8 cellular contexts compared by ENCODE assay signal in genomic region chr21:42975886-42976608, GRCh38. TPM values are rescaled to one million over a fixed set of nuclear protein-coding genes. Genes with fewer than 3 reads are reported as not detected.
A peak's percentile ranks its signal among the peaks of the same experiment; 100 is the strongest.
DNase-seq lines count a peak whose midpoint lies in the region; ATAC-seq, FAIRE-seq and TF ChIP-seq lines count a peak whose summit lies in the region.

No MANE protein-coding gene starts in this region.

- H3K4me3 ChIP-seq in GM23248, result peak overlapping the region; percentile 85
- peak overlapping the region; percentile 99 for H3K4me3 ChIP-seq in SK-N-MC
- H3K4me3 ChIP-seq in psoas muscle, result peak overlapping the region; percentile 75
- no peak overlapping the region for H3K4me3 ChIP-seq in mucosa of descending colon

- H3K4me2 ChIP-seq in GM23248 (ENCODE audit: unreplicated experiment), result peak overlapping the region; percentile 97

- H3K9me3 ChIP-seq in GM23248 (ENCODE audit: low read depth) (no peaks in the 10 kb centered on the region), SK-N-MC (ENCODE audit: low read depth, low read length) (no peaks in the 10 kb centered on the region), psoas muscle (no peaks in the 10 kb centered on the region), mucosa of descending colon (no peaks in the 10 kb centered on the region)

- FAIRE-seq in HTR-8/SVneo (lab: Jason Lieb, UNC), result no peak

- peak; percentile 44 for DNase-seq in GM23248
- DNase-seq in SK-N-MC (ENCODE audit: low read depth, low spot score), result no peak
- peak; percentile 20 for DNase-seq in fibroblast of peridontal ligament (ENCODE audit: extremely low read depth)
- no peak for DNase-seq in psoas muscle
- DNase-seq in mucosa of descending colon, result no peak
- DNase-seq in HTR-8/SVneo (ENCODE audit: insufficient read length, low spot score), result no peak
- DNase-seq in activated effector memory CD4-positive, alpha-beta T cell treated with Interleukin-2 at 50 U/mL for 16 hours, result no peak
- DNase-seq in GF-D8 (lab: John Stamatoyannopoulos, UW), result no peak

- peaks cover 59% of the 10 kb centered on the region for H3K79me2 ChIP-seq in GM23248 (ENCODE audit: insufficient read depth)

- H3K36me3 ChIP-seq in GM23248 (ENCODE audit: low read depth) (no peaks in the 10 kb centered on the region; the same call in 1 of the 2 replicates), SK-N-MC (ENCODE audit: insufficient read depth, low read length) (peaks cover 23% of the 10 kb centered on the region), psoas muscle (ENCODE audit: insufficient read depth in 1 of 2, low read depth in 1 of 2) (no peaks in the 10 kb centered on the region), mucosa of descending colon (ENCODE audit: low read depth) (peaks cover 6% of the 10 kb centered on the region)

- H3K27me3 ChIP-seq in GM23248 (replicated peaks; ENCODE audit: insufficient read depth) (no peaks in the 10 kb centered on the region), psoas muscle (ENCODE audit: insufficient read depth in 3 of 3, low read length in 2 of 3) (no peaks in the 10 kb centered on the region)

- 11 to 17% methylated on average over 6 of the region's 6 CpGs for WGBS in GM23248 (ENCODE audit: low coverage in 1 of 2, low lambda C conversion rate in 2 of 2, missing lambda C conversion rate in 2 of 2), 2 experiments
- WGBS in psoas muscle, 3 donors, result 21 to 37% (median 21%) methylated on average over 6 of the region's 6 CpGs

- H3K9ac ChIP-seq in GM23248 (peak overlapping the region; percentile 91), SK-N-MC (ENCODE audit: insufficient read length) (peak overlapping the region; percentile 93)

- peak overlapping the region; percentile 84 for H3K27ac ChIP-seq in GM23248
- peak overlapping the region; percentile 84 for H3K27ac ChIP-seq in SK-N-MC
- peak overlapping the region; percentile 96 for H3K27ac ChIP-seq in psoas muscle

- no peaks in the 10 kb centered on the region for H4K20me1 ChIP-seq in GM23248 (ENCODE audit: insufficient read depth)

- ATAC-seq in psoas muscle (peak in 3 of 4 donors; percentile 34 to 66 (median 42)), mucosa of descending colon (no peak)

- H3K4me1 ChIP-seq in GM23248 (ENCODE audit: insufficient read depth) (peaks cover 8% of the 10 kb centered on the region; the same call in 1 of the 2 replicates), psoas muscle (peaks cover 26% of the 10 kb centered on the region), mucosa of descending colon (ENCODE audit: low read depth) (peaks cover 8% of the 10 kb centered on the region)

- H3K9me2 ChIP-seq in GM23248 (ENCODE audit: insufficient read depth), result no peaks in the 10 kb centered on the region

- H3F3A ChIP-seq in GM23248 (ENCODE audit: insufficient read depth), result peaks cover 15% of the 10 kb centered on the region; the same call in 1 of the 2 replicates

- intact Hi-C loops in psoas muscle (cut with DNase I), result loop anchor here in 1 of 2 donors (10.0 kb wide), 3 partner anchors 81 to 1359 kb away; partner anchors contain the start of genes CFAP410 and NDUFV3
- intact Hi-C loops in mucosa of descending colon (cut with DNase I, micrococcal nuclease), result no loop called here

- in situ Hi-C loops in GM23248 (cut with MboI), result no loop called here

- H2AFZ ChIP-seq in GM23248, result peak overlapping the region; percentile 58

- TF ChIP-seq CTCF in psoas muscle (IDR thresholded peaks at IDR 0.05) (no peak), mucosa of descending colon (IDR thresholded peaks at IDR 0.05) (no peak)

RNA-seq across cellular contexts. Expression of gene PKNOX1, which starts 1.7 kb away (rescaled TPM):
- total RNA-seq in GM23248 (2014; rRNA removed; shearing (Covaris generic)), result 9.9 and 11.1 TPM in 2 replicates
- polyA plus RNA-seq in GM23248 (2016; fragmentation: Nextera tagmentation; extraction: Ambion mirVana) (25.9 and 28.2 TPM in 2 replicates), psoas muscle (1 to 10 TPM; 6.0 to 9.7 (median 6.1) TPM)
- total RNA-seq in psoas muscle (10 to 100 TPM; 12.1 to 14.7 (median 13.2) TPM), mucosa of descending colon (10 to 100 TPM; 14.3 to 26.1 (median 16.3) TPM)

RNA-seq across cellular contexts. Expression of gene ERVH48-1, which starts 50.6 kb away (rescaled TPM):
- not detected in 2 replicates for total RNA-seq in GM23248 (2014; rRNA removed; shearing (Covaris generic))
- polyA plus RNA-seq in GM23248 (2016; fragmentation: Nextera tagmentation; extraction: Ambion mirVana) (not detected in 2 replicates), psoas muscle (under 1 TPM in 2 of 3 donors, not detected in 1; 0.03 to 0.04 TPM)
- total RNA-seq in psoas muscle (not detected), mucosa of descending colon (not detected)

Comparison
In these comparisons a context has a peak if more than half of its experiments do, and no peak if none do; other contexts are left out.
1. DNase-seq: peak in GM23248 (single experiment) and fibroblast of peridontal ligament (single experiment); none in SK-N-MC (single experiment), psoas muscle (0 of 2), mucosa of descending colon (0 of 3), HTR-8/SVneo (single experiment), activated effector memory CD4-positive, alpha-beta T cell treated with Interleukin-2 at 50 U/mL for 16 hours (single experiment) and GF-D8 (single experiment).
2. Peak in every context shown above with its lines, with median percentiles within 50 percentile points of each other: H3K27ac ChIP-seq.